23 cellular contexts compared by ENCODE assay signal in genomic region chr17:75417054-75417453, GRCh38. TPM values are rescaled to one million over a fixed set of nuclear protein-coding genes. Genes with fewer than 3 reads are reported as not detected.
DNase-seq lines count a peak whose midpoint lies in the region; ATAC-seq and TF ChIP-seq lines count a peak whose summit lies in the region.
"Had no signal": no experiment of that assay in that cellular context is flagged by ENCODE, and none has a peak within 500 bp of the region (broad histone marks: within the 10 kb centered on the region; RNA-seq: fewer than 3 reads in every experiment).

No MANE protein-coding gene starts in this region.

- no peak overlapping the region for H3K27ac Mint-ChIP-seq in activated CD8-positive, alpha-beta T cell treated with anti-CD3 and anti-CD28 coated beads for 36 hours
- H3K27ac Mint-ChIP-seq: CD4-positive, alpha-beta memory T cell; GM23338 had no signal

- peak in 5 of 7 donors; percentile 36 to 76 (median 53) for DNase-seq in adrenal gland
- peak; percentile 40 for DNase-seq in fibroblast of the aortic adventitia (ENCODE audit: low read depth)
- DNase-seq in left ventricle myocardium superior: peak; percentile 46
- no peak for DNase-seq in mucosa of descending colon
- no peak for DNase-seq in GM03348 (ENCODE audit: low spot score)
- no peak for DNase-seq in CD1c-positive myeloid dendritic cell (ENCODE audit: extremely low spot score)
- DNase-seq in BE2C: no peak
- no peak for DNase-seq in activated CD8-positive, alpha-beta T cell treated with anti-CD3 and anti-CD28 coated beads for 36 hours
- DNase-seq: CD4-positive, alpha-beta memory T cell; COR-L47; DMS53; H9; KBM-7; NCI-H1105 treated with DMSO at 0.1 percent for 48 hours; NCI-H146; NCI-H1930; NCI-H446; NCI-H524 treated with DMSO at 0.1 percent for 48 hours; NCI-H774; PC-9; SHP77 had no signal

- CTCF ChIA-PET in activated CD8-positive, alpha-beta T cell treated with anti-CD3 and anti-CD28 coated beads for 36 hours (lab: Charles Lee): interaction anchor here (0.7 kb wide), 1 partner anchor 8 kb away, joined by 4 read pairs; no protein-coding TSS in a partner anchor

- intact Hi-C loops in adrenal gland (cut with DNase I) (no loop called here), left ventricle myocardium superior (cut with micrococcal nuclease) (no loop called here), mucosa of descending colon (cut with DNase I, micrococcal nuclease) (no loop called here)
- intact Hi-C loops in activated CD8-positive, alpha-beta T cell treated with anti-CD3 and anti-CD28 coated beads for 36 hours (cut with micrococcal nuclease): no loop called here

- H3K4me3 Mint-ChIP-seq in activated CD8-positive, alpha-beta T cell treated with anti-CD3 and anti-CD28 coated beads for 36 hours: no peak overlapping the region
- H3K4me3 Mint-ChIP-seq: CD4-positive, alpha-beta memory T cell; GM23338; H9 had no signal

- H3K27me3 ChIP-seq in adrenal gland (no peaks in the 10 kb centered on the region), BE2C (peaks cover 20% of the 10 kb centered on the region)
- H3K27me3 ChIP-seq: BLaER1 treated with 17β-estradiol and CSF1 and Interleukin-3, amounts not matched to agents 10 nM and 100 nM had no signal

- H3K4me3 ChIP-seq in adrenal gland (no peak overlapping the region), fibroblast of the aortic adventitia (ENCODE audit: low read depth, low read length) (no peak overlapping the region), mucosa of descending colon (no peak overlapping the region), BE2C (ENCODE audit: low read depth, low read length) (no peak overlapping the region)
- H3K4me3 ChIP-seq: BLaER1 treated with 17β-estradiol and CSF1 and Interleukin-3, amounts not matched to agents 10 nM and 100 nM; GM23338; PC-9 had no signal

- 17 to 36% (median 32%) methylated on average over 5 of the region's 5 CpGs for WGBS in adrenal gland, 4 donors

- ATAC-seq in left ventricle myocardium superior (peak; percentile 86), mucosa of descending colon (peak; percentile 40)
- ATAC-seq in activated CD8-positive, alpha-beta T cell treated with anti-CD3 and anti-CD28 coated beads for 36 hours: no peak
- ATAC-seq: GM23338 had no signal

- H3K36me3 Mint-ChIP-seq in activated CD8-positive, alpha-beta T cell treated with anti-CD3 and anti-CD28 coated beads for 36 hours (ENCODE audit: low read depth): no peaks in the 10 kb centered on the region
- H3K36me3 Mint-ChIP-seq: CD4-positive, alpha-beta memory T cell had no signal

- POLR2A ChIA-PET in activated CD8-positive, alpha-beta T cell treated with anti-CD3 and anti-CD28 coated beads for 36 hours (lab: Charles Lee): no interaction called here

- no peaks in the 10 kb centered on the region for H3K9me3 ChIP-seq in adrenal gland (replicated peaks in 1 of 3)
- no peaks in the 10 kb centered on the region for H3K9me3 ChIP-seq in mucosa of descending colon
- no peaks in the 10 kb centered on the region for H3K9me3 ChIP-seq in BE2C
- H3K9me3 ChIP-seq: BLaER1 treated with 17β-estradiol and CSF1 and Interleukin-3, amounts not matched to agents 10 nM and 100 nM had no signal

- H3K36me3 ChIP-seq in adrenal gland (replicated peaks in 1 of 2): no peaks in the 10 kb centered on the region
- no peaks in the 10 kb centered on the region for H3K36me3 ChIP-seq in mucosa of descending colon (ENCODE audit: low read depth)
- no peaks in the 10 kb centered on the region for H3K36me3 ChIP-seq in BE2C
- H3K36me3 ChIP-seq: BLaER1 treated with 17β-estradiol and CSF1 and Interleukin-3, amounts not matched to agents 10 nM and 100 nM had no signal

- H3K4me1 ChIP-seq in adrenal gland (replicated peaks in 1 of 2) (peaks cover 0 to 11% of the 10 kb centered on the region in 2 donors), mucosa of descending colon (ENCODE audit: low read depth) (no peaks in the 10 kb centered on the region), BE2C (no peaks in the 10 kb centered on the region)

- H3K27ac ChIP-seq in adrenal gland: no peak overlapping the region
- H3K27ac ChIP-seq: BLaER1 treated with 17β-estradiol and CSF1 and Interleukin-3, amounts not matched to agents 10 nM and 100 nM; PC-9 had no signal

- H3K4me1 Mint-ChIP-seq in activated CD8-positive, alpha-beta T cell treated with anti-CD3 and anti-CD28 coated beads for 36 hours (ENCODE audit: low read depth): peaks cover 8% of the 10 kb centered on the region

- no peak for TF ChIP-seq POLR2A in adrenal gland (IDR thresholded peaks at IDR 0.05)

- TF ChIP-seq CTCF in adrenal gland (IDR thresholded peaks at IDR 0.05) (no peak), fibroblast of the aortic adventitia (IDR thresholded peaks at IDR 0.05; ENCODE audit: insufficient read depth, low read length) (no peak), mucosa of descending colon (IDR thresholded peaks at IDR 0.05) (no peak), BE2C (IDR thresholded peaks at IDR 0.05; ENCODE audit: low read depth, low read length) (no peak)
- no peak for TF ChIP-seq CTCF in activated CD8-positive, alpha-beta T cell treated with anti-CD3 and anti-CD28 coated beads for 36 hours (IDR thresholded peaks at IDR 0.05)

- H3K9me3 Mint-ChIP-seq in activated CD8-positive, alpha-beta T cell treated with anti-CD3 and anti-CD28 coated beads for 36 hours: no peaks in the 10 kb centered on the region
- H3K9me3 Mint-ChIP-seq: GM23338, H9 had no signal

- H3K27me3 Mint-ChIP-seq in activated CD8-positive, alpha-beta T cell treated with anti-CD3 and anti-CD28 coated beads for 36 hours: no peaks in the 10 kb centered on the region

RNA-seq across cellular contexts. Expression of gene GRB2, which starts 11.6 kb away (rescaled TPM):
- total RNA-seq in adrenal gland: 100 to 1,000 TPM; 102 to 374 (median 136) TPM
- 100 to 1,000 TPM in 1 of 3 donors, 10 to 100 TPM in 2; 36.0 to 131 (median 36.1) TPM for polyA plus RNA-seq in adrenal gland
- total RNA-seq in fibroblast of the aortic adventitia (ENCODE audit: low replicate concordance): 54.3 and 57.6 TPM in 2 replicates
- total RNA-seq in left ventricle myocardium superior: 84.2 TPM
- total RNA-seq in mucosa of descending colon: 100 to 1,000 TPM in 2 of 3 donors, 10 to 100 TPM in 1; 97.8 to 116 (median 102) TPM
- polyA plus RNA-seq in BE2C (2012; ENCODE audit: insufficient read depth, insufficient read length, low read depth): 86.9 TPM
- total RNA-seq in activated CD8-positive, alpha-beta T cell treated with anti-CD3 and anti-CD28 coated beads for 36 hours: 100 to 1,000 TPM; 167 to 179 TPM

RNA-seq across cellular contexts. Expression of gene TMEM94, which starts 39.4 kb away (rescaled TPM):
- 100 to 1,000 TPM; 162 to 245 (median 174) TPM for total RNA-seq in adrenal gland
- polyA plus RNA-seq in adrenal gland: 100 to 1,000 TPM; 132 to 186 (median 134) TPM
- 29.7 and 80.4 TPM in 2 replicates for total RNA-seq in fibroblast of the aortic adventitia (ENCODE audit: low replicate concordance)
- 56.8 TPM for total RNA-seq in left ventricle myocardium superior
- total RNA-seq in mucosa of descending colon: 100 to 1,000 TPM in 2 of 3 donors, 10 to 100 TPM in 1; 73.5 to 114 (median 108) TPM
- polyA plus RNA-seq in BE2C (2012; ENCODE audit: insufficient read depth, insufficient read length, low read depth): 69.8 TPM
- total RNA-seq in activated CD8-positive, alpha-beta T cell treated with anti-CD3 and anti-CD28 coated beads for 36 hours: 10 to 100 TPM; 55.3 to 56.4 TPM

Comparison
In these comparisons a context has a peak if more than half of its experiments do, and no peak if none do; other contexts are left out.
1. DNase-seq: peak in adrenal gland (5 of 7), fibroblast of the aortic adventitia (single experiment) and left ventricle myocardium superior (single experiment); none in mucosa of descending colon (0 of 3), GM03348 (single experiment), CD1c-positive myeloid dendritic cell (single experiment), BE2C (single experiment) and activated CD8-positive, alpha-beta T cell treated with anti-CD3 and anti-CD28 coated beads for 36 hours (single experiment).